Comparison of ENCODE assay signal across 8 cellular contexts in genomic region chr11:129543515-129544290, GRCh38.
"Had no signal": no experiment of that assay in that cellular context is flagged by ENCODE, and none has a peak within 500 bp of the region (broad histone marks: within the 10 kb centered on the region; RNA-seq: fewer than 3 reads in every experiment).

No MANE protein-coding gene starts in this region.

- ATAC-seq: GM12878 had no signal

- H3K4me3 ChIP-seq: GM12878 had no signal

- DNase-seq: GDM1, GF-D8 had no signal

- FAIRE-seq: G401.6, GM12878, GM12891, GM12892, GM18507, GM19239 had no signal
